ENCODE assay signal across 32 cellular contexts in the genomic region with DNA sequence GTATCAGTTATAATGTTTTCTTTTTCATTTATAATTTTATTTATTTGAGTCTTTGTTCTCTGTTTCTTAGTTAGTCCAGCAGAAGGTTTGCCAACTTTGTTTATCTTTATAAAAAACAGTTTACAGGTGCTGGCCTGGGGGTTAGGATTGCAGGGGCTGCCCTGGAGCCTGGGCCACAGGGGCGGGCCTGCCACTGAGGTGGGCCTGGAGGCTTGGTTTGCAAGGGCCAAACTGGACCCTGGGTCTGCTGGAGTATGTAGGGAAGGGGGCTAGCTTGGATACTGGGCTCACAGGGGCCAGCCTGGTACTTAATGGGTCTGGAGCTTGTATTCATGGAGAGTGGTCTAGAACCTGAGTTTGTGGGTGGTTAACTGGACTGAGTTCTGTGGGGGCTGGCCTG.
A peak's percentile ranks its signal among the peaks of the same experiment; 100 is the strongest.
DNase-seq lines count a peak whose midpoint lies in the region; ATAC-seq and TF ChIP-seq lines count a peak whose summit lies in the region.
"Had no signal": no experiment of that assay in that cellular context is flagged by ENCODE, and none has a peak within 500 bp of the region (broad histone marks: within the 10 kb centered on the region; RNA-seq: fewer than 3 reads in every experiment).

No MANE protein-coding gene starts in this region.

- no peak overlapping the region for H4K12ac ChIP-seq in trophoblast cell (ENCODE audit: low read depth, low read length)

- H2BK5ac ChIP-seq in neuronal stem cell (ENCODE audit: low read length) (no peak overlapping the region), trophoblast cell (ENCODE audit: low read depth, low read length, poor library complexity) (no peak overlapping the region)

- no peaks in the 10 kb centered on the region for H3K79me1 ChIP-seq in neuronal stem cell (ENCODE audit: low read depth, low read length)
- no peaks in the 10 kb centered on the region for H3K79me1 ChIP-seq in trophoblast cell (ENCODE audit: low read length)

- H3K4me3 ChIP-seq in PC-9: no peak overlapping the region
- no peak overlapping the region for H3K4me3 ChIP-seq in neuronal stem cell (ENCODE audit: low read length in 2 of 2)
- H3K4me3 ChIP-seq in trophoblast cell (ENCODE audit: low read depth, low read length): peak overlapping the region; percentile 57
- H3K4me3 ChIP-seq in upper lobe of right lung: no peak overlapping the region
- no peak overlapping the region for H3K4me3 ChIP-seq in BE2C (ENCODE audit: low read depth, low read length)
- no peak overlapping the region for H3K4me3 ChIP-seq in OCI-LY7 (ENCODE audit: low read depth, low read length, poor library complexity, severe bottlenecking)
- H3K4me3 ChIP-seq in psoas muscle: no peak overlapping the region
- H3K4me3 ChIP-seq: A549; BLaER1; BLaER1 treated with 17β-estradiol and CSF1 and Interleukin-3, amounts not matched to agents 10 nM and 100 nM had no signal

- ATAC-seq in upper lobe of right lung (peak; percentile 16), psoas muscle (no peak)
- ATAC-seq: A549; CD8-positive, alpha-beta T cell had no signal

- H3K36me3 ChIP-seq in PC-9 (ENCODE audit: low read depth) (no peaks in the 10 kb centered on the region), neuronal stem cell (replicated peaks in 1 of 2; ENCODE audit: control insufficient read depth in 2 of 2, insufficient read depth in 2 of 2, low read length in 2 of 2) (no peaks in the 10 kb centered on the region), trophoblast cell (ENCODE audit: control insufficient read depth in 1 of 2, insufficient read depth in 2 of 2, low read length in 2 of 2) (no peaks in the 10 kb centered on the region), upper lobe of right lung (no peaks in the 10 kb centered on the region), BE2C (no peaks in the 10 kb centered on the region), OCI-LY7 (ENCODE audit: insufficient read depth, low read length) (no peaks in the 10 kb centered on the region; the same call in 1 of the 2 replicates), psoas muscle (ENCODE audit: insufficient read depth in 1 of 2, low read depth in 1 of 2) (no peaks in the 10 kb centered on the region)
- H3K36me3 ChIP-seq: BLaER1; BLaER1 treated with 17β-estradiol and CSF1 and Interleukin-3, amounts not matched to agents 10 nM and 100 nM had no signal

- intact Hi-C loops in PC-9 (cut with micrococcal nuclease; ENCODE audit: unreplicated experiment) (no loop called here), upper lobe of right lung (cut with DNase I) (no loop called here), OCI-LY7 (cut with micrococcal nuclease; ENCODE audit: unreplicated experiment) (no loop called here), psoas muscle (cut with DNase I) (no loop called here)

- H3K9ac ChIP-seq in neuronal stem cell (ENCODE audit: low read depth, low read length, poor library complexity): no peak overlapping the region
- no peak overlapping the region for H3K9ac ChIP-seq in trophoblast cell (ENCODE audit: low read length)
- H3K9ac ChIP-seq: BLaER1; BLaER1 treated with 17β-estradiol and CSF1 and Interleukin-3, amounts not matched to agents 10 nM and 100 nM had no signal

- H3K4me1 ChIP-seq in PC-9 (replicated peaks; ENCODE audit: insufficient read depth): no peaks in the 10 kb centered on the region
- no peaks in the 10 kb centered on the region for H3K4me1 ChIP-seq in neuronal stem cell (ENCODE audit: control insufficient read depth in 2 of 2, insufficient read depth in 1 of 2, low read depth in 1 of 2, low read length in 2 of 2)
- H3K4me1 ChIP-seq in trophoblast cell (ENCODE audit: control insufficient read depth in 1 of 2, insufficient read depth in 2 of 2, low read length in 2 of 2): no peaks in the 10 kb centered on the region
- H3K4me1 ChIP-seq in upper lobe of right lung: no peaks in the 10 kb centered on the region
- no peaks in the 10 kb centered on the region for H3K4me1 ChIP-seq in BE2C
- peaks cover 8% of the 10 kb centered on the region for H3K4me1 ChIP-seq in OCI-LY7 (ENCODE audit: insufficient read depth, low read length, poor library complexity, severe bottlenecking)
- no peaks in the 10 kb centered on the region for H3K4me1 ChIP-seq in psoas muscle
- H3K4me1 ChIP-seq: A549; BLaER1; BLaER1 treated with 17β-estradiol and CSF1 and Interleukin-3, amounts not matched to agents 10 nM and 100 nM; Caco-2 had no signal

- CTCF ChIA-PET in PC-9 (lab: Charles Lee): no interaction called here
- CTCF ChIA-PET in OCI-LY7 (lab: Charles Lee; ENCODE audit: unreplicated experiment): no interaction called here

- H3K4ac ChIP-seq in neuronal stem cell (ENCODE audit: low read length) (no peak overlapping the region), trophoblast cell (ENCODE audit: low read depth, low read length) (no peak overlapping the region)

- H3F3A ChIP-seq in PC-9 (ENCODE audit: insufficient read depth, low read depth): no peaks in the 10 kb centered on the region

- WGBS in neuronal stem cell (ENCODE audit: extremely low coverage in 2 of 2, insufficient read length in 2 of 2, insufficient replicate concordance in 1 of 2), 2 donors: no CpG with 5 or more reads among the region's 1 CpG
- no CpG with 5 or more reads among the region's 1 CpG for WGBS in trophoblast cell (ENCODE audit: extremely low coverage, insufficient coverage, insufficient read length)
- WGBS in psoas muscle, 3 donors: 43 to 50% (median 44%) methylated on average over 1 of the region's 1 CpG

- H3K9me2 ChIP-seq in PC-9 (ENCODE audit: insufficient read depth) (peaks cover under 1% of the 10 kb centered on the region; the same call in 1 of the 2 replicates), OCI-LY7 (ENCODE audit: insufficient read depth, low read length) (no peaks in the 10 kb centered on the region)

- H3K27ac ChIP-seq in PC-9 (no peak overlapping the region), neuronal stem cell (replicated peaks; ENCODE audit: low read length) (no peak overlapping the region), trophoblast cell (ENCODE audit: low read depth, low read length) (no peak overlapping the region), upper lobe of right lung (no peak overlapping the region), OCI-LY7 (ENCODE audit: low read depth, low read length, poor library complexity, severe bottlenecking) (no peak overlapping the region), psoas muscle (no peak overlapping the region)
- H3K27ac ChIP-seq: 22Rv1; A549; BLaER1; BLaER1 treated with 17β-estradiol and CSF1 and Interleukin-3, amounts not matched to agents 10 nM and 100 nM; C4-2B had no signal

- H4K8ac ChIP-seq in neuronal stem cell (ENCODE audit: low read depth, low read length): no peak overlapping the region
- H4K8ac ChIP-seq in trophoblast cell (ENCODE audit: low read depth, low read length): no peak overlapping the region

- H3K27me3 ChIP-seq in PC-9 (ENCODE audit: insufficient read depth, low read depth): no peaks in the 10 kb centered on the region
- H3K27me3 ChIP-seq in neuronal stem cell (ENCODE audit: control insufficient read depth in 3 of 3, insufficient read depth in 3 of 3, low read depth in 1 of 3, low read length in 3 of 3): no peaks in the 10 kb centered on the region
- no peaks in the 10 kb centered on the region for H3K27me3 ChIP-seq in trophoblast cell (ENCODE audit: insufficient read depth, low read length)
- H3K27me3 ChIP-seq in upper lobe of right lung: no peaks in the 10 kb centered on the region
- H3K27me3 ChIP-seq in BE2C: no peaks in the 10 kb centered on the region
- no peaks in the 10 kb centered on the region for H3K27me3 ChIP-seq in psoas muscle (ENCODE audit: insufficient read depth in 3 of 3, low read length in 2 of 3)
- H3K27me3 ChIP-seq: BLaER1; BLaER1 treated with 17β-estradiol and CSF1 and Interleukin-3, amounts not matched to agents 10 nM and 100 nM had no signal

- POLR2A ChIA-PET in PC-9 (lab: Charles Lee; ENCODE audit: unreplicated experiment) (no interaction called here), OCI-LY7 (lab: Charles Lee) (no interaction called here)

- no peak overlapping the region for H3K23ac ChIP-seq in neuronal stem cell (ENCODE audit: low read depth, low read length, poor library complexity)
- H3K23ac ChIP-seq in trophoblast cell (ENCODE audit: low read length): no peak overlapping the region

- no peak for TF ChIP-seq CTCF in PC-9 (conservative IDR thresholded peaks at IDR 0.05)
- TF ChIP-seq CTCF in upper lobe of right lung (IDR thresholded peaks at IDR 0.05): no peak
- TF ChIP-seq CTCF in BE2C (IDR thresholded peaks at IDR 0.05; ENCODE audit: low read depth, low read length): no peak
- TF ChIP-seq CTCF in OCI-LY7 (conservative IDR thresholded peaks at IDR 0.05; ENCODE audit: low read length): no peak
- TF ChIP-seq CTCF in psoas muscle (IDR thresholded peaks at IDR 0.05): no peak

- no peak overlapping the region for H2AK5ac ChIP-seq in neuronal stem cell (ENCODE audit: low read depth, low read length)
- H2AK5ac ChIP-seq in trophoblast cell (ENCODE audit: low read length): no peak overlapping the region

- H3K14ac ChIP-seq in neuronal stem cell (ENCODE audit: low read length) (no peak overlapping the region), trophoblast cell (ENCODE audit: low read length) (no peak overlapping the region)

- H2BK12ac ChIP-seq in neuronal stem cell (ENCODE audit: low read length) (no peak overlapping the region), trophoblast cell (ENCODE audit: low read length) (no peak overlapping the region)

- H2AFZ ChIP-seq in PC-9 (peak overlapping the region; percentile 9; the same call in 1 of the 2 replicates), neuronal stem cell (ENCODE audit: low read length) (peak overlapping the region; percentile 52), trophoblast cell (ENCODE audit: insufficient read depth, low read length, poor library complexity) (no peak overlapping the region), OCI-LY7 (ENCODE audit: low read length) (no peak overlapping the region)

- H4K20me1 ChIP-seq in PC-9 (ENCODE audit: insufficient read depth): peaks cover 4% of the 10 kb centered on the region; the same call in 1 of the 2 replicates
- no peaks in the 10 kb centered on the region for H4K20me1 ChIP-seq in OCI-LY7 (ENCODE audit: insufficient read depth, low read length)
- H4K20me1 ChIP-seq: BLaER1; BLaER1 treated with 17β-estradiol and CSF1 and Interleukin-3, amounts not matched to agents 10 nM and 100 nM had no signal

- no TSS peak for BruUV-seq in PC-9 (replicated peaks; lab: Mats Ljungman, UMichigan)
- BruUV-seq in OCI-LY7 (replicated peaks; lab: Mats Ljungman, UMichigan): no TSS peak

- H2BK120ac ChIP-seq in neuronal stem cell (ENCODE audit: low read depth, low read length): no peak overlapping the region
- no peak overlapping the region for H2BK120ac ChIP-seq in trophoblast cell (ENCODE audit: insufficient read depth, low read length, poor library complexity)

- no peak overlapping the region for H3K18ac ChIP-seq in neuronal stem cell (ENCODE audit: low read length)
- H3K18ac ChIP-seq in trophoblast cell (ENCODE audit: low read length): no peak overlapping the region

- no peak for DNase-seq in PC-9
- DNase-seq in neuronal stem cell (ENCODE audit: low spot score): no peak
- DNase-seq in trophoblast cell: no peak
- DNase-seq in upper lobe of right lung: peak; percentile 21
- DNase-seq in NCI-H510A treated with DMSO at 0.1 percent for 48 hours (lab: John Stamatoyannopoulos, UW): no peak
- DNase-seq in BE2C: no peak
- no peak for DNase-seq in OCI-LY7 (ENCODE audit: low spot score)
- no peak for DNase-seq in psoas muscle
- DNase-seq: 8988T; ACHN; AML-193; C1 segment of cervical spinal cord; Caco-2; Calu3; CD4-positive, alpha-beta memory T cell; CD4-positive, alpha-beta T cell; CD4-positive, CD25-positive, alpha-beta regulatory T cell; CD8-positive, alpha-beta memory T cell; CD8-positive, alpha-beta T cell; COR-L47; DMS 273 treated with DMSO at 0.1 percent for 48 hours; DMS153; DMS53; DMS79; DMS79 treated with DMSO at 0.1 percent for 48 hours; DND-41; EL had no signal

- H3K79me2 ChIP-seq in PC-9 (ENCODE audit: low read depth) (no peaks in the 10 kb centered on the region), trophoblast cell (ENCODE audit: control insufficient read depth, insufficient read depth, low read length, poor library complexity) (no peaks in the 10 kb centered on the region), OCI-LY7 (ENCODE audit: insufficient read depth, low read depth, low read length) (no peaks in the 10 kb centered on the region)

- H3K4me2 ChIP-seq in PC-9: no peak overlapping the region
- H3K4me2 ChIP-seq in neuronal stem cell (ENCODE audit: insufficient read depth, low read length, poor library complexity, severe bottlenecking): no peak overlapping the region
- H3K4me2 ChIP-seq in trophoblast cell (ENCODE audit: low read length): no peak overlapping the region
- no peak overlapping the region for H3K4me2 ChIP-seq in OCI-LY7 (ENCODE audit: low read length)
- H3K4me2 ChIP-seq: A549; BLaER1; BLaER1 treated with 17β-estradiol and CSF1 and Interleukin-3, amounts not matched to agents 10 nM and 100 nM had no signal

- H4K91ac ChIP-seq in neuronal stem cell (ENCODE audit: low read depth, low read length, poor library complexity) (no peak overlapping the region), trophoblast cell (ENCODE audit: low read depth, low read length) (no peak overlapping the region)

- H2BK15ac ChIP-seq in neuronal stem cell (ENCODE audit: low read length): no peak overlapping the region

- no peaks in the 10 kb centered on the region for H3K9me3 ChIP-seq in PC-9 (ENCODE audit: insufficient read depth, low read depth)
- H3K9me3 ChIP-seq in neuronal stem cell (replicated peaks in 1 of 2; ENCODE audit: control insufficient read depth in 2 of 2, insufficient read depth in 1 of 2, low read depth in 1 of 2, low read length in 2 of 2): no peaks in the 10 kb centered on the region
- H3K9me3 ChIP-seq in trophoblast cell (ENCODE audit: insufficient read depth, low read depth, low read length): no peaks in the 10 kb centered on the region
- no peaks in the 10 kb centered on the region for H3K9me3 ChIP-seq in upper lobe of right lung
- no peaks in the 10 kb centered on the region for H3K9me3 ChIP-seq in BE2C
- H3K9me3 ChIP-seq in OCI-LY7 (ENCODE audit: low read length): peaks cover 16% of the 10 kb centered on the region; the same call in 1 of the 2 replicates
- H3K9me3 ChIP-seq in psoas muscle: peaks cover 8% of the 10 kb centered on the region
- H3K9me3 ChIP-seq: A549, BLaER1, Caco-2 had no signal

Comparison
In these comparisons a context has a peak if more than half of its experiments do, and no peak if none do; other contexts are left out.
1. H2AFZ ChIP-seq: peak in PC-9 (single experiment) and neuronal stem cell (single experiment); none in trophoblast cell (single experiment) and OCI-LY7 (single experiment).